15 cellular contexts compared by ENCODE assay signal in genomic region chr2:198316852-198317395, GRCh38.
"Had no signal": no experiment of that assay in that cellular context is flagged by ENCODE, and none has a peak within 500 bp of the region (broad histone marks: within the 10 kb centered on the region; RNA-seq: fewer than 3 reads in every experiment).

No MANE protein-coding gene starts in this region.

- H3K4me1 ChIP-seq: esophagus muscularis mucosa, heart left ventricle, left lung, pancreas, vagina had no signal

- H3K9me3 ChIP-seq: esophagus muscularis mucosa, heart left ventricle, left lung, pancreas, vagina had no signal

- H3K36me3 ChIP-seq: esophagus muscularis mucosa, heart left ventricle, left lung, pancreas, vagina, WERI-Rb-1 had no signal

- H3K4me3 ChIP-seq: esophagus muscularis mucosa, heart left ventricle, left lung, pancreas, vagina had no signal

- H3K27ac ChIP-seq: esophagus muscularis mucosa, heart left ventricle, left lung, pancreas, vagina, WERI-Rb-1 had no signal

- H3K4me1 Mint-ChIP-seq: activated CD4-positive, alpha-beta T cell treated with anti-CD3 and anti-CD28 coated beads, Interleukin-2, amount 10 ng/mL, durations not matched to agents 24 days and 14 days; activated naive CD8-positive, alpha-beta T cell treated with anti-CD3 and anti-CD28 coated beads, Interleukin-2, amount 50 U/mL, for 24 hours; stimulated activated naive CD8-positive, alpha-beta T cell treated with anti-CD3 and anti-CD28 coated beads, Interleukin-15, amount 100 ng/mL, for 72 hours had no signal

- DNase-seq: activated CD4-positive, alpha-beta T cell treated with anti-CD3 and anti-CD28 coated beads, Interleukin-2, amount 10 ng/mL, durations not matched to agents 24 days and 14 days; activated naive CD4-positive, alpha-beta T cell treated with Interleukin-2 at 50 U/mL for 16 hours; activated naive CD8-positive, alpha-beta T cell treated with anti-CD3 and anti-CD28 coated beads, Interleukin-2, amount 50 U/mL, for 24 hours; foreskin fibroblast; heart left ventricle; left lung; pancreas; stimulated activated CD4-positive, alpha-beta T cell treated with anti-CD3 and anti-CD28 coated beads, Interleukin-15, amount 100 ng/mL, for 24 hours; stimulated activated CD4-positive, alpha-beta T cell treated with anti-CD3 and anti-CD28 coated beads, Interleukin-4, amount 100 ng/mL, for 4 hours; stimulated activated naive CD8-positive, alpha-beta T cell treated with anti-CD3 and anti-CD28 coated beads, Interleukin-15, amount 100 ng/mL, for 72 hours; WERI-Rb-1 had no signal

- H3K9me3 Mint-ChIP-seq: activated CD4-positive, alpha-beta T cell treated with anti-CD3 and anti-CD28 coated beads, Interleukin-2, amount 10 ng/mL, durations not matched to agents 24 days and 14 days; activated naive CD8-positive, alpha-beta T cell treated with anti-CD3 and anti-CD28 coated beads, Interleukin-2, amount 50 U/mL, for 24 hours; activated T-helper 1 cell treated with anti-CD3 and anti-CD28 coated beads, Interleukin-12 subunit alpha, Interleukin-12 subunit beta, Interleukin-2, Interleukin-4 antibody, amounts not matched to agents 30 ng/mL and 10 ng/mL and 1 ng/mL, durations not matched to agents 14 hours and 24 hours and 36 hours; memory B cell; stimulated activated naive CD8-positive, alpha-beta T cell treated with anti-CD3 and anti-CD28 coated beads, Interleukin-15, amount 100 ng/mL, for 72 hours had no signal

- H3K36me3 Mint-ChIP-seq: memory B cell had no signal

- H3K27me3 ChIP-seq: vagina had no signal

- H3K27ac Mint-ChIP-seq: activated CD4-positive, alpha-beta T cell treated with anti-CD3 and anti-CD28 coated beads, Interleukin-2, amount 10 ng/mL, durations not matched to agents 24 days and 14 days; activated naive CD8-positive, alpha-beta T cell treated with anti-CD3 and anti-CD28 coated beads, Interleukin-2, amount 50 U/mL, for 24 hours; activated T-helper 1 cell treated with anti-CD3 and anti-CD28 coated beads, Interleukin-12 subunit alpha, Interleukin-12 subunit beta, Interleukin-2, Interleukin-4 antibody, amounts not matched to agents 30 ng/mL and 10 ng/mL and 1 ng/mL, durations not matched to agents 14 hours and 24 hours and 36 hours; memory B cell; stimulated activated naive CD8-positive, alpha-beta T cell treated with anti-CD3 and anti-CD28 coated beads, Interleukin-15, amount 100 ng/mL, for 72 hours had no signal

- H3K4me3 Mint-ChIP-seq: activated CD4-positive, alpha-beta T cell treated with anti-CD3 and anti-CD28 coated beads, Interleukin-2, amount 10 ng/mL, durations not matched to agents 24 days and 14 days; activated naive CD8-positive, alpha-beta T cell treated with anti-CD3 and anti-CD28 coated beads, Interleukin-2, amount 50 U/mL, for 24 hours; activated T-helper 1 cell treated with anti-CD3 and anti-CD28 coated beads, Interleukin-12 subunit alpha, Interleukin-12 subunit beta, Interleukin-2, Interleukin-4 antibody, amounts not matched to agents 30 ng/mL and 10 ng/mL and 1 ng/mL, durations not matched to agents 14 hours and 24 hours and 36 hours; memory B cell; stimulated activated naive CD8-positive, alpha-beta T cell treated with anti-CD3 and anti-CD28 coated beads, Interleukin-15, amount 100 ng/mL, for 72 hours had no signal
